Comparison of ENCODE assay signal across 8 cellular contexts in genomic region chr16:83899978-83900377, GRCh38. TPM values are rescaled to one million over a fixed set of nuclear protein-coding genes. Genes with fewer than 3 reads are reported as not detected.
DNase-seq lines count a peak whose midpoint lies in the region; ATAC-seq and TF ChIP-seq lines count a peak whose summit lies in the region.

No MANE protein-coding gene starts in this region.

- no peaks in the 10 kb centered on the region for H3K9me3 ChIP-seq in HUES6 (ENCODE audit: control insufficient read depth, insufficient read depth, low read depth, low read length)
- H3K9me3 ChIP-seq in stomach, result no peaks in the 10 kb centered on the region

- WGBS in stomach, 5 donors, result 53 to 69% (median 61%) methylated on average over 3 of the region's 3 CpGs

- peak overlapping the region; percentile 86 for H3K27ac Mint-ChIP-seq in activated naive CD8-positive, alpha-beta T cell treated with anti-CD3 and anti-CD28 coated beads, Interleukin-2, amount 10 ng/mL, durations not matched to agents 7 days and 5 days
- peak overlapping the region; percentile 92 to 98 (median 95) for H3K27ac Mint-ChIP-seq in immature natural killer cell

- H3K4me1 Mint-ChIP-seq in activated naive CD8-positive, alpha-beta T cell treated with anti-CD3 and anti-CD28 coated beads, Interleukin-2, amount 10 ng/mL, durations not matched to agents 7 days and 5 days, result peaks cover 24% of the 10 kb centered on the region
- peaks cover 41 to 62% of the 10 kb centered on the region in 2 donors for H3K4me1 Mint-ChIP-seq in immature natural killer cell

- TF ChIP-seq EP300 in stomach (IDR thresholded peaks at IDR 0.05), result no peak

- no peaks in the 10 kb centered on the region for H3K9me3 Mint-ChIP-seq in activated naive CD8-positive, alpha-beta T cell treated with anti-CD3 and anti-CD28 coated beads, Interleukin-2, amount 10 ng/mL, durations not matched to agents 7 days and 5 days
- no peaks in the 10 kb centered on the region for H3K9me3 Mint-ChIP-seq in immature natural killer cell

- H3K4me3 Mint-ChIP-seq in activated naive CD8-positive, alpha-beta T cell treated with anti-CD3 and anti-CD28 coated beads, Interleukin-2, amount 10 ng/mL, durations not matched to agents 7 days and 5 days, result peak overlapping the region; percentile 95
- H3K4me3 Mint-ChIP-seq in immature natural killer cell, result peak overlapping the region; percentile 93 to 99 (median 97)

- H3K9ac ChIP-seq in HUES6 (ENCODE audit: low read length), result peak overlapping the region; percentile 83

- POLR2A ChIA-PET in activated naive CD8-positive, alpha-beta T cell treated with anti-CD3 and anti-CD28 coated beads, Interleukin-2, amount 10 ng/mL, durations not matched to agents 7 days and 5 days (lab: Charles Lee), result no interaction called here

- H3K27me3 ChIP-seq in HUES6 (ENCODE audit: control insufficient read depth, insufficient read depth, low read length), result peaks cover 14% of the 10 kb centered on the region
- H3K27me3 ChIP-seq in stomach, result no peaks in the 10 kb centered on the region

- ATAC-seq in activated naive CD8-positive, alpha-beta T cell treated with anti-CD3 and anti-CD28 coated beads, Interleukin-2, amount 10 ng/mL, durations not matched to agents 7 days and 5 days (ENCODE audit: low read depth), result no peak
- ATAC-seq in HG03045 (IDR thresholded peaks at IDR 0.05; ENCODE audit: unreplicated experiment) (no peak), GM18498 (IDR thresholded peaks at IDR 0.05; ENCODE audit: unreplicated experiment) (no peak)

- no peak for DNase-seq in activated naive CD8-positive, alpha-beta T cell treated with anti-CD3 and anti-CD28 coated beads, Interleukin-2, amount 10 ng/mL, durations not matched to agents 7 days and 5 days
- DNase-seq in immature natural killer cell (no peak), stomach (no peak), NCI-H1417 treated with DMSO at 0.1 percent for 48 hours (lab: John Stamatoyannopoulos, UW) (no peak), NCI-H2029 (lab: John Stamatoyannopoulos, UW) (no peak)

- H3K27ac ChIP-seq in HUES6 (ENCODE audit: low read depth, low read length) (no peak overlapping the region), stomach (peak overlapping the region in 4 of 5 donors; percentile 95 to 98 (median 96))

- H3K36me3 ChIP-seq in HUES6 (ENCODE audit: control insufficient read depth, insufficient read depth, low read length), result no peaks in the 10 kb centered on the region; the same call in 1 of the 2 replicates
- H3K36me3 ChIP-seq in stomach, result peaks cover 0 to under 1% (median 0%) of the 10 kb centered on the region in 4 donors

- H3K4me1 ChIP-seq in HUES6 (ENCODE audit: control insufficient read depth, insufficient read depth, low read length) (peaks cover 12% of the 10 kb centered on the region), stomach (peaks cover 17 to 62% (median 41%) of the 10 kb centered on the region in 4 donors)

- TF ChIP-seq CTCF in stomach (IDR thresholded peaks at IDR 0.05), result no peak

- peaks cover 10% of the 10 kb centered on the region for H3K27me3 Mint-ChIP-seq in activated naive CD8-positive, alpha-beta T cell treated with anti-CD3 and anti-CD28 coated beads, Interleukin-2, amount 10 ng/mL, durations not matched to agents 7 days and 5 days
- H3K27me3 Mint-ChIP-seq in immature natural killer cell (ENCODE audit: low read depth in 3 of 3), result peaks cover 0 to 6% (median 2%) of the 10 kb centered on the region in 3 donors

- no peak for TF ChIP-seq POLR2A in stomach (IDR thresholded peaks at IDR 0.05)

- intact Hi-C loops in stomach (cut with DNase I; ENCODE audit: low total_unique reads), result no loop called here

- peaks cover 5% of the 10 kb centered on the region for H3K36me3 Mint-ChIP-seq in activated naive CD8-positive, alpha-beta T cell treated with anti-CD3 and anti-CD28 coated beads, Interleukin-2, amount 10 ng/mL, durations not matched to agents 7 days and 5 days
- H3K36me3 Mint-ChIP-seq in immature natural killer cell, result no peaks in the 10 kb centered on the region

- H3K4me3 ChIP-seq in HUES6 (ENCODE audit: low read depth, low read length) (peak overlapping the region; percentile 87), stomach (peak overlapping the region; percentile 74 to 91 (median 88))

RNA-seq across cellular contexts. Expression of gene MLYCD, which starts 1.1 kb away (rescaled TPM):
- 1 to 10 TPM; 6.1 to 7.0 TPM for total RNA-seq in activated naive CD8-positive, alpha-beta T cell treated with anti-CD3 and anti-CD28 coated beads, Interleukin-2, amount 10 ng/mL, durations not matched to agents 7 days and 5 days
- 1 to 10 TPM in 2 of 3 donors, under 1 TPM in 1; 0.64 to 4.5 (median 1.1) TPM for polyA plus RNA-seq in immature natural killer cell
- 10 to 100 TPM; 14.0 to 43.8 (median 22.0) TPM for total RNA-seq in stomach
- polyA plus RNA-seq in stomach, result 1 to 10 TPM; 2.9 to 3.5 (median 3.0) TPM

RNA-seq across cellular contexts. Expression of gene OSGIN1, which starts 53.1 kb away (rescaled TPM):
- total RNA-seq in activated naive CD8-positive, alpha-beta T cell treated with anti-CD3 and anti-CD28 coated beads, Interleukin-2, amount 10 ng/mL, durations not matched to agents 7 days and 5 days, result 1 to 10 TPM in 1 of 2 experiments, under 1 TPM in 1; 0.85 to 1.1 TPM
- polyA plus RNA-seq in immature natural killer cell (under 1 TPM in 2 of 3 donors, not detected in 1; 0.11 to 0.59 TPM), stomach (10 to 100 TPM in 1 of 3 donors, 1 to 10 TPM in 2; 8.3 to 10.5 (median 9.9) TPM)
- 10 to 100 TPM in 3 of 5 donors, 1 to 10 TPM in 2; 2.6 to 28.6 (median 24.5) TPM for total RNA-seq in stomach
